14 cellular contexts compared by ENCODE assay signal in genomic region chr2:240134466-240134865, GRCh38. TPM values are rescaled to one million over a fixed set of nuclear protein-coding genes. Genes with fewer than 3 reads are reported as not detected.
DNase-seq lines count a peak whose midpoint lies in the region; ATAC-seq and TF ChIP-seq lines count a peak whose summit lies in the region.
"Had no signal": no experiment of that assay in that cellular context is flagged by ENCODE, and none has a peak within 500 bp of the region (broad histone marks: within the 10 kb centered on the region; RNA-seq: fewer than 3 reads in every experiment).

No MANE protein-coding gene starts in this region.

- peak overlapping the region; percentile 85 for H3K4me3 Mint-ChIP-seq in T-helper 2 cell treated with Interferon-gamma antibody and Interleukin-4, amounts not matched to agents 5 μg/mL and 100 μg/mL, for 36 hours
- H3K4me3 Mint-ChIP-seq in T-helper 17 cell = peak overlapping the region; percentile 93

- peaks cover 23% of the 10 kb centered on the region for H3K36me3 Mint-ChIP-seq in T-helper 2 cell treated with Interferon-gamma antibody and Interleukin-4, amounts not matched to agents 5 μg/mL and 100 μg/mL, for 36 hours (ENCODE audit: low read depth)
- no peaks in the 10 kb centered on the region for H3K36me3 Mint-ChIP-seq in T-helper 17 cell (ENCODE audit: low read depth)

- peaks cover 17% of the 10 kb centered on the region for H3K4me1 Mint-ChIP-seq in T-helper 2 cell treated with Interferon-gamma antibody and Interleukin-4, amounts not matched to agents 5 μg/mL and 100 μg/mL, for 36 hours (ENCODE audit: low read depth)
- peaks cover 28% of the 10 kb centered on the region for H3K4me1 Mint-ChIP-seq in T-helper 17 cell

- peak overlapping the region; percentile 92 for H3K4me2 ChIP-seq in smooth muscle cell

- ATAC-seq in T-helper 17 cell (no peak), HG02798 (IDR thresholded peaks at IDR 0.05; ENCODE audit: poor library complexity, unreplicated experiment) (no peak), HG03045 (IDR thresholded peaks at IDR 0.05; ENCODE audit: unreplicated experiment) (no peak)

- H4K20me1 ChIP-seq in smooth muscle cell (ENCODE audit: low read depth) = peaks cover 13% of the 10 kb centered on the region

- no peak overlapping the region for H2AFZ ChIP-seq in smooth muscle cell (ENCODE audit: low read depth)

- no peak for TF ChIP-seq CTCF in fibroblast of the aortic adventitia (IDR thresholded peaks at IDR 0.05; ENCODE audit: insufficient read depth, low read length)
- TF ChIP-seq CTCF in smooth muscle cell (IDR thresholded peaks at IDR 0.05; ENCODE audit: borderline replicate concordance, insufficient read depth, poor library complexity, severe bottlenecking) = no peak

- peak overlapping the region; percentile 47 for H3K27ac Mint-ChIP-seq in T-helper 2 cell treated with Interferon-gamma antibody and Interleukin-4, amounts not matched to agents 5 μg/mL and 100 μg/mL, for 36 hours
- H3K27ac Mint-ChIP-seq in T-helper 17 cell = no peak overlapping the region

- peak overlapping the region; percentile 92 for H3K4me3 ChIP-seq in fibroblast of the aortic adventitia (ENCODE audit: low read depth, low read length)
- no peak overlapping the region for H3K4me3 ChIP-seq in smooth muscle cell

- H3K36me3 ChIP-seq in smooth muscle cell (ENCODE audit: low read depth) = peaks cover 12% of the 10 kb centered on the region

- no peaks in the 10 kb centered on the region for H3K27me3 ChIP-seq in smooth muscle cell (ENCODE audit: low read depth)
- H3K27me3 ChIP-seq: tibial nerve had no signal

- H3K9me3 Mint-ChIP-seq in T-helper 2 cell treated with Interferon-gamma antibody and Interleukin-4, amounts not matched to agents 5 μg/mL and 100 μg/mL, for 36 hours = no peaks in the 10 kb centered on the region

- H3K79me2 ChIP-seq in smooth muscle cell (ENCODE audit: low read depth) = peaks cover 18% of the 10 kb centered on the region

- no peaks in the 10 kb centered on the region for H3F3A ChIP-seq in smooth muscle cell (ENCODE audit: low read depth)

- H3K27ac ChIP-seq in smooth muscle cell (ENCODE audit: low read depth) = no peak overlapping the region

- H3K9me3 ChIP-seq in T-helper 17 cell (ENCODE audit: control insufficient read depth, low read length, poor library complexity, severe bottlenecking) (no peaks in the 10 kb centered on the region), smooth muscle cell (replicated peaks; ENCODE audit: low read depth) (no peaks in the 10 kb centered on the region)
- H3K9me3 ChIP-seq: tibial nerve had no signal

- DNase-seq in T-helper 2 cell treated with Interferon-gamma antibody and Interleukin-4, amounts not matched to agents 5 μg/mL and 100 μg/mL, for 36 hours (ENCODE audit: low spot score) = no peak
- DNase-seq in T-helper 2 cell (no peak), T-helper 17 cell (no peak), fibroblast of the aortic adventitia (ENCODE audit: low read depth) (no peak), smooth muscle cell (lab: John Stamatoyannopoulos, UW; ENCODE audit: unreplicated experiment) (no peak), amygdala (lab: John Stamatoyannopoulos, UW) (no peak)
- DNase-seq: ACHN, small intestine had no signal

- H3K4me1 ChIP-seq in smooth muscle cell (ENCODE audit: low read depth) = peaks cover 4% of the 10 kb centered on the region

- H3K27me3 Mint-ChIP-seq in T-helper 2 cell treated with Interferon-gamma antibody and Interleukin-4, amounts not matched to agents 5 μg/mL and 100 μg/mL, for 36 hours (ENCODE audit: low read depth) = no peaks in the 10 kb centered on the region
- no peaks in the 10 kb centered on the region for H3K27me3 Mint-ChIP-seq in T-helper 17 cell

- 85% methylated on average over 6 of the region's 6 CpGs for WGBS in smooth muscle cell (ENCODE audit: low lambda C conversion rate)

- H3K9ac ChIP-seq in smooth muscle cell (ENCODE audit: low read depth) = no peak overlapping the region

RNA-seq across cellular contexts. Expression of gene COPS9, which starts 1.6 kb away (rescaled TPM):
- 10 to 100 TPM; 65.0 to 74.0 TPM for total RNA-seq in T-helper 17 cell
- total RNA-seq in fibroblast of the aortic adventitia (ENCODE audit: low replicate concordance) = 37.6 and 73.0 TPM in 2 replicates
- total RNA-seq in smooth muscle cell = 157 and 173 TPM in 2 replicates
- 296 and 310 TPM in 2 replicates for polyA plus RNA-seq in smooth muscle cell

RNA-seq across cellular contexts. Expression of gene OTOS, which starts 6.0 kb away (rescaled TPM):
- total RNA-seq in T-helper 17 cell (not detected), fibroblast of the aortic adventitia (ENCODE audit: low replicate concordance) (not detected in 2 replicates), smooth muscle cell (not detected in 2 replicates)
- not detected in 2 replicates for polyA plus RNA-seq in smooth muscle cell
- total RNA-seq: aorta, M059J, SK-MEL-5, tibial nerve had no signal
- polyA plus RNA-seq: aorta, small intestine had no signal
